ENCODE assay signal across 8 cellular contexts in the genomic region with DNA sequence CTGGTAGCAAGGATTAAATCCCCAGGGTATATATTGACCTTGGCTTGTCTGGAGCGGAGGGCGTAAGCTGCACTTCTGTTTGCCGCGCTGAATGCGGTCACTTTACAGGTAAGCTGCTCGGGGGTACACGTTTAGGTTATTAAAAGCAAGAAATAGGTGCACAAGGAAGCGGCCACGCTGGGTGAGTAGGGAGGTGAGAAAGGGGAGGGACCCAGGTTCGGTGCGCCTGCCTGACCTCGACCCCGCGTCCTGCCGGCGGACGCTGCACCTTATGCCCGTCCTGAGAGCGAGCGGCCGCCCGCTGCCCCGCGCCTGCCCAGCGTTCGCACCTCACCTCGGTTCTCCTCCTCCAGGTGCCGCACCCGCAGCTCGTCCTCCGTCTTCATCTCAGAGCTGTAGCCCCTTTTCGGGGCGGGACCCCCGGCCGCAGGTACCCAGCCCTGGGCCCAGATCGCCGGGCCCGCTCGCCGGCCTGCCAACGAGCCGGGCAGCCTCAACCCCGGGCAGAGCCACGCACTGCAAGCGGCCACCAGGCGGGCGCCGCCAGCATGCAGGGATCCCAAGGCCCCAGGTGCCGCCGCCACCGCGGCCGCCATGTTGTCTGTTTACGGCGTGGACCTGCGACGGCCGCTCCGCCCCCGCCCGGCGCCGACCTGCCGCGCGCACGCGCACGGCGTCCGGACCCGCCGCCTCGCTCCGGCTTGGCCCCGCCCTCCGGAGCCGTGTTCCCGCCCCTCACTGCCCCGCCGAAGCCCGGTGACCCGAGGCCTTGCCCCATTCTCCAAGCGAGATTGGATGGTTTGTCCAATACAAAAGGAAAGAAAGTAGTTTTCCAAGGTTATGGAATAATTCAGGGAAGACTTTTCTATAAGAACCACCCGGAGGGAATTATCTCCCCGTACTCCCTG. TPM values are rescaled to one million over a fixed set of nuclear protein-coding genes. Genes with fewer than 3 reads are reported as not detected.
A peak's percentile ranks its signal among the peaks of the same experiment; 100 is the strongest.
DNase-seq lines count a peak whose midpoint lies in the region; ATAC-seq lines count a peak whose summit lies in the region.

A gene with protein sequence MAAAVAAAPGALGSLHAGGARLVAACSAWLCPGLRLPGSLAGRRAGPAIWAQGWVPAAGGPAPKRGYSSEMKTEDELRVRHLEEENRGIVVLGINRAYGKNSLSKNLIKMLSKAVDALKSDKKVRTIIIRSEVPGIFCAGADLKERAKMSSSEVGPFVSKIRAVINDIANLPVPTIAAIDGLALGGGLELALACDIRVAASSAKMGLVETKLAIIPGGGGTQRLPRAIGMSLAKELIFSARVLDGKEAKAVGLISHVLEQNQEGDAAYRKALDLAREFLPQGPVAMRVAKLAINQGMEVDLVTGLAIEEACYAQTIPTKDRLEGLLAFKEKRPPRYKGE (minus strand): TSS at position 625 of the 908 bp plus-strand sequence. CDS start 29 bp downstream, at position 596.

- DNase-seq in ACHN (peak; percentile 77), NCI-H2196 (lab: John Stamatoyannopoulos, UW; ENCODE audit: unreplicated experiment) (peak; percentile 90), cerebellum (ENCODE audit: low spot score) (peak; percentile 93), kidney glomerular epithelial cell (lab: John Stamatoyannopoulos, UW) (peak; percentile 54)
- peak; percentile 73 to 80 for DNase-seq in activated CD4-positive, alpha-beta T cell treated with anti-CD3 and anti-CD28 coated beads for 24 hours (ENCODE audit: low read depth in 2 of 2)
- DNase-seq in stimulated activated CD4-positive, alpha-beta T cell treated with anti-CD3 and anti-CD28 coated beads, Interleukin-15, amount 100 ng/mL, for 48 hours (ENCODE audit: low read depth in 2 of 2) = peak; percentile 72 to 85

- in situ Hi-C loops in ACHN (cut with HindIII; ENCODE audit: low pct_ligation_motif_present, low pct_unique_long_range_greater_than_20kb, low sequenced_read_pairs) = no loop called here

- ATAC-seq in GM18511 (IDR thresholded peaks at IDR 0.05; ENCODE audit: unreplicated experiment) (peak; percentile 91), HG02981 (IDR thresholded peaks at IDR 0.05; ENCODE audit: unreplicated experiment) (peak; percentile 81)

RNA-seq across cellular contexts. Expression of the gene that starts here (rescaled TPM):
- 34.4 TPM for total RNA-seq in cerebellum

Comparison
In these comparisons a context has a peak if more than half of its experiments do, and no peak if none do; other contexts are left out.
1. Peak in every context shown above with its lines: DNase-seq and ATAC-seq.